ENCODE assay signal across 8 cellular contexts in genomic region chr1:183655562-183656075, GRCh38. TPM values are rescaled to one million over a fixed set of nuclear protein-coding genes. Genes with fewer than 3 reads are reported as not detected.
A peak's percentile ranks its signal among the peaks of the same experiment; 100 is the strongest.
DNase-seq lines count a peak whose midpoint lies in the region; ATAC-seq and TF ChIP-seq lines count a peak whose summit lies in the region.

No MANE protein-coding gene starts in this region.

- H3K9me3 ChIP-seq in left lung = no peaks in the 10 kb centered on the region

- TF ChIP-seq CTCF in GM12874 (IDR thresholded peaks at IDR 0.05; ENCODE audit: insufficient read depth, low read depth, low read length) = peak; percentile 75
- peak; percentile 93 for TF ChIP-seq CTCF in choroid plexus epithelial cell (conservative IDR thresholded peaks at IDR 0.05; ENCODE audit: low read depth, low read length)
- peak; percentile 82 to 89 for TF ChIP-seq CTCF in left lung (IDR thresholded peaks at IDR 0.05)

- DNase-seq in NCI-H446 treated with DMSO at 0.1 percent for 48 hours (lab: John Stamatoyannopoulos, UW) = peak; percentile 78
- DNase-seq in activated CD4-positive, alpha-beta T cell treated with anti-CD3 and anti-CD28 coated beads for 24 hours (ENCODE audit: low read depth in 2 of 2) = peak; percentile 65 to 71
- DNase-seq in choroid plexus epithelial cell (ENCODE audit: low read depth) = peak; percentile 89
- peak in 1 of 2 donors; percentile 79 for DNase-seq in left lung
- peak; percentile 63 to 65 for DNase-seq in stimulated activated CD4-positive, alpha-beta T cell treated with anti-CD3 and anti-CD28 coated beads, Interleukin-4, amount 100 ng/mL, for 48 hours (ENCODE audit: low read depth in 2 of 2)

- intact Hi-C loops in left lung (cut with DNase I) = no loop called here

- H3K27me3 ChIP-seq in left lung = no peaks in the 10 kb centered on the region

- no peaks in the 10 kb centered on the region for H3K36me3 ChIP-seq in left lung

- ATAC-seq in HG03196 (IDR thresholded peaks at IDR 0.05; ENCODE audit: unreplicated experiment) (peak; percentile 73), left lung (peak; percentile 87), HG02870 (IDR thresholded peaks at IDR 0.05; ENCODE audit: unreplicated experiment) (no peak)

- H3K4me1 ChIP-seq in left lung = peaks cover 4 to 31% of the 10 kb centered on the region in 2 donors

- H3K4me3 ChIP-seq in choroid plexus epithelial cell (ENCODE audit: low read depth, low read length) (no peak overlapping the region), left lung (no peak overlapping the region)

- H3K27ac ChIP-seq in left lung = no peak overlapping the region

RNA-seq across cellular contexts. Expression of gene APOBEC4, which starts 2.5 kb away (rescaled TPM):
- under 1 TPM; 0.26 to 0.89 TPM for total RNA-seq in left lung

RNA-seq across cellular contexts. Expression of gene ARPC5, which starts 20.0 kb away (rescaled TPM):
- total RNA-seq in left lung = 100 to 1,000 TPM; 171 to 208 TPM
